ENCODE assay signal across 21 cellular contexts in the genomic region with DNA sequence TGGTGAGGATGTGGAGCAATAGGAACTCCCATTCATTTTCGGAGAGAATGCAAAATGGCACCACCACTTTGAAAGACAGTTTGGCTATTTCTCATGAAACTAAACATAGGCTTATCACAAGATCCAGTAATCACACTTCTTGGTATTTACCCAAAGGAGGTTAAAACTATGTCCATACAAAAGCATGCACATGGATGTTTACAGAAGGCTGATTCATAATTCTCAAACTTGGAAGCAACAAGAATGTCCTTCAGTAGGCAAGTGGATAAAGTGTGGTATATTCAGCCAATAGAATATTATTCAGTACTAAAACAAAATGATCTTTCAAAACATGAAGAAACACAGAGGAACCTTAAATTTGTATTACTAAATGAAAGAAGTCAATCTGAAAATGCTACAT.
DNase-seq lines count a peak whose midpoint lies in the region; ATAC-seq and TF ChIP-seq lines count a peak whose summit lies in the region.
"Had no signal": no experiment of that assay in that cellular context is flagged by ENCODE, and none has a peak within 500 bp of the region (broad histone marks: within the 10 kb centered on the region; RNA-seq: fewer than 3 reads in every experiment).

No MANE protein-coding gene starts in this region.

- no peak overlapping the region for H3K4me3 ChIP-seq in left lung

- no peak for TF ChIP-seq CTCF in left lung (IDR thresholded peaks at IDR 0.05)

- H3K36me3 ChIP-seq in left lung = no peaks in the 10 kb centered on the region

- H3K4me1 ChIP-seq in left lung = no peaks in the 10 kb centered on the region

- no peaks in the 10 kb centered on the region for H3K9me3 ChIP-seq in left lung
- H3K9me3 ChIP-seq: SK-N-SH had no signal

- H3K27ac ChIP-seq in left lung = no peak overlapping the region
- H3K27ac ChIP-seq: HL-60 had no signal

- peak; percentile 70 for ATAC-seq in left lung
- ATAC-seq: T-cell had no signal

- H3K27me3 ChIP-seq in left lung = no peaks in the 10 kb centered on the region

- intact Hi-C loops in left lung (cut with DNase I) = no loop called here

- DNase-seq in EH (ENCODE audit: low read depth) = peak; percentile 66
- peak; percentile 46 for DNase-seq in amniotic epithelial cell (ENCODE audit: low read depth)
- DNase-seq in fibroblast of gingiva (ENCODE audit: low read depth) = peak; percentile 53
- no peak for DNase-seq in left lung
- DNase-seq in T-helper 1 cell = no peak
- no peak for DNase-seq in occipital lobe (lab: John Stamatoyannopoulos, UW)
- no peak for DNase-seq in SKM-1 (lab: John Stamatoyannopoulos, UW; ENCODE audit: unreplicated experiment)
- DNase-seq in HK-2 (ENCODE audit: unreplicated experiment) = no peak
- DNase-seq: ACHN, DMS 273 treated with DMSO at 0.1 percent for 48 hours, GF-D8, Kasumi-1, NCI-H1105, NCI-H1694 treated with DMSO at 0.1 percent for 48 hours, NCI-H510A, NCI-H774, OCI-M1, SHP77 treated with DMSO at 0.1 percent for 48 hours, SK-N-SH, T-cell had no signal

Comparison
In these comparisons a context has a peak if more than half of its experiments do, and no peak if none do; other contexts are left out.
1. DNase-seq: peak in EH (single experiment), amniotic epithelial cell (single experiment) and fibroblast of gingiva (single experiment); none in left lung (0 of 2), T-helper 1 cell (0 of 5), occipital lobe (single experiment), SKM-1 (single experiment) and HK-2 (single experiment).